ENCODE assay signal across 2 cellular contexts in the genomic region with DNA sequence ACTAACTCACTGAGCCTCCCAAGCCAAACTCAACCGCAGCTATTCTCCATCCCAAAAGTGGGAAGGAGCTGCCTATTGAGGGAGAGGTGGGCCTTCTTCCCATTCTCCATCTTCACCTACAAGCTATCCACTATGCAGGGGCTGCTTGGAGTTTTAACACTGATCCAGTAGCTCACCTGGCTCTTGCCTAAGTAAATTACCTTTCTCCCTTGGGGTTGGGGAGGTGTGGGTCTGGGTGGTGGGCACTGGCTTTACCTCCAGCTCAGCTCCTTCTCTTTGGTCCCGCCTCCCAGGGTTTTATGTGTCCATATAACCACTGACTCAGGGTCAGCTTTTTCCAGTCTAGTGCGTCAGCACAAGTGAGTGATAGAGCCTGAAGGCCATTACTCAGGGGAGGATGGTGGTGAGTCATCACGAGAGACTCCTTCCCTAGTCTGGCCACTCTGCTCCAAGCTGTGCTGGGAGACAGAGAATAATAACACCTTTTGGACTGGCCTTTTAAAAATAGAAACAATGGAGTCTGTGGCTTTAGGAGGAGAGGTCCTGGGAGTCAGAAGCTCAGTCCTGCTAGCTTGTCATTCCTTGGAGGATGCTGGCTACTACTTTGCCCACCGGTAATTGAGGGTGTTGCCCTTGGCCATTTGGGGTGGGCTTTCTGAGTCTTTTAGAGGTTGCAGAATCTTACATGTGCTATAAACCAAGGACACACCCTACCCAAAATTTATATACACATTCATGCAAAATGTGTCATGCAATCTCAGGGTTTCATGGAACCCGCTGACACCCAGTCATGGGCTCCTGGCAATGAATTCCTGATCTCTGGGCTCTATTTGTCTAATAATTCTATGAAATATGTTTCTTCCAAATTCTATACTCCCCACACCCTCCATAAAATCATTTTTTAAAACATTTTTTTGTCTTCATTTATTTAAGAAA.
TF ChIP-seq lines count a peak whose summit lies in the region.

No MANE protein-coding gene starts in this region.

TF ChIP-seq in A549, 52 proteins besides CTCF, POLR2A, EP300 and RAD21:
- TF ChIP-seq CHD2 (IDR thresholded peaks at IDR 0.05; ENCODE audit: low read length, partially characterized antibody): no peak
- TF ChIP-seq, protein P1, sequence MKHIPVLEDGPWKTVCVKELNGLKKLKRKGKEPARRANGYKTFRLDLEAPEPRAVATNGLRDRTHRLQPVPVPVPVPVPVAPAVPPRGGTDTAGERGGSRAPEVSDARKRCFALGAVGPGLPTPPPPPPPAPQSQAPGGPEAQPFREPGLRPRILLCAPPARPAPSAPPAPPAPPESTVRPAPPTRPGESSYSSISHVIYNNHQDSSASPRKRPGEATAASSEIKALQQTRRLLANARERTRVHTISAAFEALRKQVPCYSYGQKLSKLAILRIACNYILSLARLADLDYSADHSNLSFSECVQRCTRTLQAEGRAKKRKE (CRISPR knock-in tag; IDR thresholded peaks at IDR 0.05; ENCODE audit: low read depth): no peak
- TF ChIP-seq JUN (IDR thresholded peaks at IDR 0.05): peak; percentile 21 to 34; a peak in 2 of 5 replicates
- TF ChIP-seq, protein P2, sequence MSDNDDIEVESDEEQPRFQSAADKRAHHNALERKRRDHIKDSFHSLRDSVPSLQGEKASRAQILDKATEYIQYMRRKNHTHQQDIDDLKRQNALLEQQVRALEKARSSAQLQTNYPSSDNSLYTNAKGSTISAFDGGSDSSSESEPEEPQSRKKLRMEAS (IDR thresholded peaks at IDR 0.05): peak; percentile 37; the same call in 1 of the 2 replicates
- peak; percentile 77 for TF ChIP-seq JUNB (IDR thresholded peaks at IDR 0.05)
- TF ChIP-seq MAFK (IDR thresholded peaks at IDR 0.05; ENCODE audit: partially characterized antibody): peak; percentile 59
- TF ChIP-seq FOSL2 (IDR thresholded peaks at IDR 0.05): peak; percentile 89
- TF ChIP-seq FOSL2 (CRISPR knock-in tag; IDR thresholded peaks at IDR 0.05): peak; percentile 99

TF ChIP-seq in HepG2, 621 proteins besides CTCF, POLR2A, EP300 and RAD21:
- TF ChIP-seq ZNF282 (IDR thresholded peaks at IDR 0.05; ENCODE audit: partially characterized antibody) (no peak), ZMAT5 (CRISPR knock-in tag; IDR thresholded peaks at IDR 0.05; ENCODE audit: borderline replicate concordance, low read depth) (no peak), FOSL2 (CRISPR knock-in tag; IDR thresholded peaks at IDR 0.05) (peak; percentile 89), SRF (IDR thresholded peaks at IDR 0.05; ENCODE audit: low read depth, low read length) (no peak), ZNF354B (CRISPR knock-in tag; IDR thresholded peaks at IDR 0.05) (no peak), PHF5A (CRISPR knock-in tag; IDR thresholded peaks at IDR 0.05; ENCODE audit: low read depth, unreplicated experiment) (no peak), ZNF777 (CRISPR knock-in tag; IDR thresholded peaks at IDR 0.05) (no peak), HNRNPK (IDR thresholded peaks at IDR 0.05; ENCODE audit: low read depth, low read length, poor library complexity, severe bottlenecking) (no peak), HNF4G (IDR thresholded peaks at IDR 0.05; ENCODE audit: borderline replicate concordance, low read depth, low read length) (no peak), HNF4G (CRISPR knock-in tag; IDR thresholded peaks at IDR 0.05; ENCODE audit: borderline replicate concordance, low read depth) (no peak), MAFK (conservative IDR thresholded peaks at IDR 0.05 in 1 of 2, IDR thresholded peaks at IDR 0.05 in 1 of 2; ENCODE audit: low read length in 2 of 2) (0 out of 4 replicates have a peak, but pooled peaks of 1 of the 2 experiments have one; percentile 11), ZNF652 (CRISPR knock-in tag; IDR thresholded peaks at IDR 0.05; ENCODE audit: borderline replicate concordance, low read depth) (no peak), EHMT2 (IDR thresholded peaks at IDR 0.05; ENCODE audit: borderline replicate concordance, low read depth, low read length) (no peak), JUN (CRISPR knock-in tag; IDR thresholded peaks at IDR 0.05) (no peak)
- TF ChIP-seq, protein P3, sequence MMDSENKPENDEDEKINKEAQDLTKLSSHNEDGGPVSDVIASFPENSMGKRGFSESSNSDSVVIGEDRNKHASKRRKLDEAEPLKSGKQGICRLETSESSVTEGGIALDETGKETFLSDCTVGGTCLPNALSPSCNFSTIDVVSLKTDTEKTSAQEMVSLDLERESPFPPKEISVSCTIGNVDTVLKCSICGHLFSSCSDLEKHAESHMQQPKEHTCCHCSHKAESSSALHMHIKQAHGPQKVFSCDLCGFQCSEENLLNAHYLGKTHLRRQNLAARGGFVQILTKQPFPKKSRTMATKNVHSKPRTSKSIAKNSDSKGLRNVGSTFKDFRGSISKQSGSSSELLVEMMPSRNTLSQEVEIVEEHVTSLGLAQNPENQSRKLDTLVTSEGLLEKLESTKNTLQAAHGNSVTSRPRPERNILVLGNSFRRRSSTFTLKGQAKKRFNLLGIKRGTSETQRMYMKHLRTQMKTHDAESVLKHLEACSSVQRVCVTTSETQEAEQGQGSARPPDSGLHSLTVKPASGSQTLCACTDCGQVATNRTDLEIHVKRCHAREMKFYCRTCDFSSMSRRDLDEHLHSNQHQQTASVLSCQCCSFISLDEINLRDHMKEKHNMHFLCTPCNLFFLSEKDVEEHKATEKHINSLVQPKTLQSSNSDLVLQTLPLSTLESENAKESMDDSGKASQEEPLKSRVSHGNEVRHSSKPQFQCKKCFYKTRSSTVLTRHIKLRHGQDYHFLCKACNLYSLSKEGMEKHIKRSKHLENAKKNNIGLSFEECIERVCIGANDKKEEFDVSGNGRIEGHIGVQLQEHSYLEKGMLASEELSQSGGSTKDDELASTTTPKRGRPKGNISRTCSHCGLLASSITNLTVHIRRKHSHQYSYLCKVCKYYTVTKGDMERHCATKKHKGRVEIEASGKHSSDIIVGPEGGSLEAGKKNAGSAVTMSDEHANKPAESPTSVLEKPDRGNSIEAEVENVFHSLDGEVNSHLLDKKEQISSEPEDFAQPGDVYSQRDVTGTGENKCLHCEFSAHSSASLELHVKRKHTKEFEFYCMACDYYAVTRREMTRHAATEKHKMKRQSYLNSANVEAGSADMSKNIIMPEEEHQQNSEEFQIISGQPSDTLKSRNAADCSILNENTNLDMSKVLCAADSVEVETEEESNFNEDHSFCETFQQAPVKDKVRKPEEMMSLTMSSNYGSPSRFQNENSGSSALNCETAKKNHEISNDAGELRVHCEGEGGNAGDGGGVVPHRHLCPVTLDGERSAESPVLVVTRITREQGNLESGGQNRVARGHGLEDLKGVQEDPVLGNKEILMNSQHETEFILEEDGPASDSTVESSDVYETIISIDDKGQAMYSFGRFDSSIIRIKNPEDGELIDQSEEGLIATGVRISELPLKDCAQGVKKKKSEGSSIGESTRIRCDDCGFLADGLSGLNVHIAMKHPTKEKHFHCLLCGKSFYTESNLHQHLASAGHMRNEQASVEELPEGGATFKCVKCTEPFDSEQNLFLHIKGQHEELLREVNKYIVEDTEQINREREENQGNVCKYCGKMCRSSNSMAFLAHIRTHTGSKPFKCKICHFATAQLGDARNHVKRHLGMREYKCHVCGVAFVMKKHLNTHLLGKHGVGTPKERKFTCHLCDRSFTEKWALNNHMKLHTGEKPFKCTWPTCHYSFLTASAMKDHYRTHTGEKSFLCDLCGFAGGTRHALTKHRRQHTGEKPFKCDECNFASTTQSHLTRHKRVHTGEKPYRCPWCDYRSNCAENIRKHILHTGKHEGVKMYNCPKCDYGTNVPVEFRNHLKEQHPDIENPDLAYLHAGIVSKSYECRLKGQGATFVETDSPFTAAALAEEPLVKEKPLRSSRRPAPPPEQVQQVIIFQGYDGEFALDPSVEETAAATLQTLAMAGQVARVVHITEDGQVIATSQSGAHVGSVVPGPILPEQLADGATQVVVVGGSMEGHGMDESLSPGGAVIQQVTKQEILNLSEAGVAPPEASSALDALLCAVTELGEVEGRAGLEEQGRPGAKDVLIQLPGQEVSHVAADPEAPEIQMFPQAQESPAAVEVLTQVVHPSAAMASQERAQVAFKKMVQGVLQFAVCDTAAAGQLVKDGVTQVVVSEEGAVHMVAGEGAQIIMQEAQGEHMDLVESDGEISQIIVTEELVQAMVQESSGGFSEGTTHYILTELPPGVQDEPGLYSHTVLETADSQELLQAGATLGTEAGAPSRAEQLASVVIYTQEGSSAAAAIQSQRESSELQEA (CRISPR knock-in tag; IDR thresholded peaks at IDR 0.05; ENCODE audit: not compliant biosample characterization): no peak
